In the genomic region with DNA sequence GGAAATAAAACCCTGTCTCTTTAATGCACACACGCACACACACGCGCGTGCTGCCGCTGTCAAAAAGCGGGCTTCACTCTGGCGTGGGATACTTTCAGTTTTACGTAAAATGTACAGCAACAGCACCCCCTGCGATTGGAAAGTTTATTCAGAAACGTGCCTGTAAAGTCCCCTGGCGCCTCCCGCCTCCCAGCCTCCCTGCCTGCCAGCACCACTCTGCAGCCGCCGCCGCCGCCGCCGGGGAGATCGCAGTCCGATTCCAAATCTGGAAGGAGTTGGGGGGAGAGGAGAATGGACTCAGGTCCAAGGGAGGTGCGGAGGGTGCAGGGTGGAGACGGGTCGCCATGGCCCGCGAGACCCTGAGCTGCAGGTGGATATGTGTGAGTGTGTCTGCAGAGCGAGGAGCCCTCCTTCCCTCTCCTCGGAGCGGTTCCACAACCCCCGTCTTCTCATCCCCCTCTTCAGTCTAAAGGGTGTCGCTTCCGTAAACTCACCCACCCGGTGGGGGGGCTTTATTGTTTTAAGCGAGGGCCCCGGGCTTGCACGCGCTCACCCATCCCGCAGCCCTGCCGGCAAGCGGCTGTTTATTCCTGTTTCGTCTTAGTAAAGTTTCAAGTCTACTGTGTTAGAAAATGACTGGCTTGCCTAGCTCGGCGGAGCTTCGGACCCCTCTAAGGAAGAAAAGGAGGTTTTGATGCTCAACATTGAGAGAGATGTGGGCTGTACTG, we compare ENCODE assay signal across 1 cellular context.
A peak's percentile ranks its signal among the peaks of the same experiment; 100 is the strongest.
TF ChIP-seq lines count a peak whose summit lies in the region.

No MANE protein-coding gene starts in this region.

TF ChIP-seq in HepG2, 621 proteins besides CTCF, POLR2A, EP300 and RAD21 (continued from another document and continues in another):
- TF ChIP-seq, protein P1, sequence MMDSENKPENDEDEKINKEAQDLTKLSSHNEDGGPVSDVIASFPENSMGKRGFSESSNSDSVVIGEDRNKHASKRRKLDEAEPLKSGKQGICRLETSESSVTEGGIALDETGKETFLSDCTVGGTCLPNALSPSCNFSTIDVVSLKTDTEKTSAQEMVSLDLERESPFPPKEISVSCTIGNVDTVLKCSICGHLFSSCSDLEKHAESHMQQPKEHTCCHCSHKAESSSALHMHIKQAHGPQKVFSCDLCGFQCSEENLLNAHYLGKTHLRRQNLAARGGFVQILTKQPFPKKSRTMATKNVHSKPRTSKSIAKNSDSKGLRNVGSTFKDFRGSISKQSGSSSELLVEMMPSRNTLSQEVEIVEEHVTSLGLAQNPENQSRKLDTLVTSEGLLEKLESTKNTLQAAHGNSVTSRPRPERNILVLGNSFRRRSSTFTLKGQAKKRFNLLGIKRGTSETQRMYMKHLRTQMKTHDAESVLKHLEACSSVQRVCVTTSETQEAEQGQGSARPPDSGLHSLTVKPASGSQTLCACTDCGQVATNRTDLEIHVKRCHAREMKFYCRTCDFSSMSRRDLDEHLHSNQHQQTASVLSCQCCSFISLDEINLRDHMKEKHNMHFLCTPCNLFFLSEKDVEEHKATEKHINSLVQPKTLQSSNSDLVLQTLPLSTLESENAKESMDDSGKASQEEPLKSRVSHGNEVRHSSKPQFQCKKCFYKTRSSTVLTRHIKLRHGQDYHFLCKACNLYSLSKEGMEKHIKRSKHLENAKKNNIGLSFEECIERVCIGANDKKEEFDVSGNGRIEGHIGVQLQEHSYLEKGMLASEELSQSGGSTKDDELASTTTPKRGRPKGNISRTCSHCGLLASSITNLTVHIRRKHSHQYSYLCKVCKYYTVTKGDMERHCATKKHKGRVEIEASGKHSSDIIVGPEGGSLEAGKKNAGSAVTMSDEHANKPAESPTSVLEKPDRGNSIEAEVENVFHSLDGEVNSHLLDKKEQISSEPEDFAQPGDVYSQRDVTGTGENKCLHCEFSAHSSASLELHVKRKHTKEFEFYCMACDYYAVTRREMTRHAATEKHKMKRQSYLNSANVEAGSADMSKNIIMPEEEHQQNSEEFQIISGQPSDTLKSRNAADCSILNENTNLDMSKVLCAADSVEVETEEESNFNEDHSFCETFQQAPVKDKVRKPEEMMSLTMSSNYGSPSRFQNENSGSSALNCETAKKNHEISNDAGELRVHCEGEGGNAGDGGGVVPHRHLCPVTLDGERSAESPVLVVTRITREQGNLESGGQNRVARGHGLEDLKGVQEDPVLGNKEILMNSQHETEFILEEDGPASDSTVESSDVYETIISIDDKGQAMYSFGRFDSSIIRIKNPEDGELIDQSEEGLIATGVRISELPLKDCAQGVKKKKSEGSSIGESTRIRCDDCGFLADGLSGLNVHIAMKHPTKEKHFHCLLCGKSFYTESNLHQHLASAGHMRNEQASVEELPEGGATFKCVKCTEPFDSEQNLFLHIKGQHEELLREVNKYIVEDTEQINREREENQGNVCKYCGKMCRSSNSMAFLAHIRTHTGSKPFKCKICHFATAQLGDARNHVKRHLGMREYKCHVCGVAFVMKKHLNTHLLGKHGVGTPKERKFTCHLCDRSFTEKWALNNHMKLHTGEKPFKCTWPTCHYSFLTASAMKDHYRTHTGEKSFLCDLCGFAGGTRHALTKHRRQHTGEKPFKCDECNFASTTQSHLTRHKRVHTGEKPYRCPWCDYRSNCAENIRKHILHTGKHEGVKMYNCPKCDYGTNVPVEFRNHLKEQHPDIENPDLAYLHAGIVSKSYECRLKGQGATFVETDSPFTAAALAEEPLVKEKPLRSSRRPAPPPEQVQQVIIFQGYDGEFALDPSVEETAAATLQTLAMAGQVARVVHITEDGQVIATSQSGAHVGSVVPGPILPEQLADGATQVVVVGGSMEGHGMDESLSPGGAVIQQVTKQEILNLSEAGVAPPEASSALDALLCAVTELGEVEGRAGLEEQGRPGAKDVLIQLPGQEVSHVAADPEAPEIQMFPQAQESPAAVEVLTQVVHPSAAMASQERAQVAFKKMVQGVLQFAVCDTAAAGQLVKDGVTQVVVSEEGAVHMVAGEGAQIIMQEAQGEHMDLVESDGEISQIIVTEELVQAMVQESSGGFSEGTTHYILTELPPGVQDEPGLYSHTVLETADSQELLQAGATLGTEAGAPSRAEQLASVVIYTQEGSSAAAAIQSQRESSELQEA (CRISPR knock-in tag; IDR thresholded peaks at IDR 0.05; ENCODE audit: not compliant biosample characterization), result no peak
- peak; percentile 37; the same call in 1 of the 2 replicates for TF ChIP-seq ZNF605 (CRISPR knock-in tag; IDR thresholded peaks at IDR 0.05)
- no peak for TF ChIP-seq ZNF256 (CRISPR knock-in tag; conservative IDR thresholded peaks at IDR 0.05)
- TF ChIP-seq NFYC (CRISPR knock-in tag; IDR thresholded peaks at IDR 0.05), result no peak
- TF ChIP-seq NFE2L1 (CRISPR knock-in tag; IDR thresholded peaks at IDR 0.05; ENCODE audit: borderline replicate concordance), result no peak
- no peak for TF ChIP-seq MIER3 (CRISPR knock-in tag; IDR thresholded peaks at IDR 0.05; ENCODE audit: borderline replicate concordance)
- TF ChIP-seq, protein P2, sequence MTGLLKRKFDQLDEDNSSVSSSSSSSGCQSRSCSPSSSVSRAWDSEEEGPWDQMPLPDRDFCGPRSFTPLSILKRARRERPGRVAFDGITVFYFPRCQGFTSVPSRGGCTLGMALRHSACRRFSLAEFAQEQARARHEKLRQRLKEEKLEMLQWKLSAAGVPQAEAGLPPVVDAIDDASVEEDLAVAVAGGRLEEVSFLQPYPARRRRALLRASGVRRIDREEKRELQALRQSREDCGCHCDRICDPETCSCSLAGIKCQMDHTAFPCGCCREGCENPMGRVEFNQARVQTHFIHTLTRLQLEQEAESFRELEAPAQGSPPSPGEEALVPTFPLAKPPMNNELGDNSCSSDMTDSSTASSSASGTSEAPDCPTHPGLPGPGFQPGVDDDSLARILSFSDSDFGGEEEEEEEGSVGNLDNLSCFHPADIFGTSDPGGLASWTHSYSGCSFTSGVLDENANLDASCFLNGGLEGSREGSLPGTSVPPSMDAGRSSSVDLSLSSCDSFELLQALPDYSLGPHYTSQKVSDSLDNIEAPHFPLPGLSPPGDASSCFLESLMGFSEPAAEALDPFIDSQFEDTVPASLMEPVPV (CRISPR knock-in tag; IDR thresholded peaks at IDR 0.05), result no peak
- TF ChIP-seq ZNF431 (CRISPR knock-in tag; IDR thresholded peaks at IDR 0.05; ENCODE audit: borderline replicate concordance, low read depth), result no peak
- TF ChIP-seq KAT2B (IDR thresholded peaks at IDR 0.05; ENCODE audit: borderline replicate concordance, low read depth, low read length), result no peak
- TF ChIP-seq NAIF1 (CRISPR knock-in tag; IDR thresholded peaks at IDR 0.05; ENCODE audit: borderline replicate concordance), result peak; percentile 89
- TF ChIP-seq ZHX2 (IDR thresholded peaks at IDR 0.05; ENCODE audit: low read depth), result no peak
- TF ChIP-seq ZHX2 (CRISPR knock-in tag; IDR thresholded peaks at IDR 0.05; ENCODE audit: borderline replicate concordance), result no peak
- TF ChIP-seq STAG1 (CRISPR knock-in tag; IDR thresholded peaks at IDR 0.05), result peak; percentile 65
- TF ChIP-seq KDM2A (CRISPR knock-in tag; IDR thresholded peaks at IDR 0.05; ENCODE audit: borderline replicate concordance, low read depth), result peak; percentile 42; the same call in 1 of the 2 replicates
- TF ChIP-seq ZFP36 (IDR thresholded peaks at IDR 0.05; ENCODE audit: borderline replicate concordance, low read depth, low read length, partially characterized antibody), result no peak
- no peak for TF ChIP-seq ZNF292 (CRISPR knock-in tag; IDR thresholded peaks at IDR 0.05; ENCODE audit: borderline replicate concordance, low read depth)
- 0 out of 2 replicates have a peak, but pooled peaks have one; percentile 16 for TF ChIP-seq ZNF547 (CRISPR knock-in tag; IDR thresholded peaks at IDR 0.05)
- TF ChIP-seq, protein P3, sequence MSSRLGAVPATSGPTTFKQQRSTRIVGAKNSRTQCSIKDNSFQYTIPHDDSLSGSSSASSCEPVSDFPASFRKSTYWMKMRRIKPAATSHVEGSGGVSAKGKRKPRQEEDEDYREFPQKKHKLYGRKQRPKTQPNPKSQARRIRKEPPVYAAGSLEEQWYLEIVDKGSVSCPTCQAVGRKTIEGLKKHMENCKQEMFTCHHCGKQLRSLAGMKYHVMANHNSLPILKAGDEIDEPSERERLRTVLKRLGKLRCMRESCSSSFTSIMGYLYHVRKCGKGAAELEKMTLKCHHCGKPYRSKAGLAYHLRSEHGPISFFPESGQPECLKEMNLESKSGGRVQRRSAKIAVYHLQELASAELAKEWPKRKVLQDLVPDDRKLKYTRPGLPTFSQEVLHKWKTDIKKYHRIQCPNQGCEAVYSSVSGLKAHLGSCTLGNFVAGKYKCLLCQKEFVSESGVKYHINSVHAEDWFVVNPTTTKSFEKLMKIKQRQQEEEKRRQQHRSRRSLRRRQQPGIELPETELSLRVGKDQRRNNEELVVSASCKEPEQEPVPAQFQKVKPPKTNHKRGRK (CRISPR knock-in tag; IDR thresholded peaks at IDR 0.05), result no peak
- no peak for TF ChIP-seq ZFP62 (CRISPR knock-in tag; IDR thresholded peaks at IDR 0.05)
- peak; percentile 23 for TF ChIP-seq U2AF1 (optimal IDR thresholded peaks at IDR 0.05; ENCODE audit: low read depth, low read length)
- no peak for TF ChIP-seq ZNF616 (CRISPR knock-in tag; IDR thresholded peaks at IDR 0.05; ENCODE audit: low read depth)
- TF ChIP-seq ZNF546 (CRISPR knock-in tag; conservative IDR thresholded peaks at IDR 0.05), result no peak
- TF ChIP-seq KLF9 (CRISPR knock-in tag; IDR thresholded peaks at IDR 0.05; ENCODE audit: low read depth), result no peak
- no peak for TF ChIP-seq GATAD1 (CRISPR knock-in tag; IDR thresholded peaks at IDR 0.05)
- TF ChIP-seq GFI1 (CRISPR knock-in tag; IDR thresholded peaks at IDR 0.05; ENCODE audit: borderline replicate concordance), result 0 out of 2 replicates have a peak, but pooled peaks have one; percentile 10
- no peak for TF ChIP-seq CAMTA2 (CRISPR knock-in tag; IDR thresholded peaks at IDR 0.05; ENCODE audit: borderline replicate concordance)
- no peak for TF ChIP-seq AHR (CRISPR knock-in tag; IDR thresholded peaks at IDR 0.05)
- no peak for TF ChIP-seq ZNF274 (CRISPR knock-in tag; IDR thresholded peaks at IDR 0.05)
- TF ChIP-seq MEIS2 (CRISPR knock-in tag; IDR thresholded peaks at IDR 0.05), result no peak
- TF ChIP-seq ZNF225 (CRISPR knock-in tag; IDR thresholded peaks at IDR 0.05), result no peak
- no peak for TF ChIP-seq FUBP1 (CRISPR knock-in tag; IDR thresholded peaks at IDR 0.05; ENCODE audit: borderline replicate concordance)
- TF ChIP-seq ZBTB20 (CRISPR knock-in tag; IDR thresholded peaks at IDR 0.05; ENCODE audit: borderline replicate concordance, low read depth), result no peak
- no peak for TF ChIP-seq ZNF251 (CRISPR knock-in tag; IDR thresholded peaks at IDR 0.05)
- TF ChIP-seq CC2D1A (CRISPR knock-in tag; IDR thresholded peaks at IDR 0.05), result no peak
- TF ChIP-seq, protein P4, sequence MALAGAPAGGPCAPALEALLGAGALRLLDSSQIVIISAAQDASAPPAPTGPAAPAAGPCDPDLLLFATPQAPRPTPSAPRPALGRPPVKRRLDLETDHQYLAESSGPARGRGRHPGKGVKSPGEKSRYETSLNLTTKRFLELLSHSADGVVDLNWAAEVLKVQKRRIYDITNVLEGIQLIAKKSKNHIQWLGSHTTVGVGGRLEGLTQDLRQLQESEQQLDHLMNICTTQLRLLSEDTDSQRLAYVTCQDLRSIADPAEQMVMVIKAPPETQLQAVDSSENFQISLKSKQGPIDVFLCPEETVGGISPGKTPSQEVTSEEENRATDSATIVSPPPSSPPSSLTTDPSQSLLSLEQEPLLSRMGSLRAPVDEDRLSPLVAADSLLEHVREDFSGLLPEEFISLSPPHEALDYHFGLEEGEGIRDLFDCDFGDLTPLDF (CRISPR knock-in tag; IDR thresholded peaks at IDR 0.05), result no peak
- no peak for TF ChIP-seq ZNF282 (IDR thresholded peaks at IDR 0.05; ENCODE audit: partially characterized antibody)
- no peak for TF ChIP-seq MXD3 (CRISPR knock-in tag; IDR thresholded peaks at IDR 0.05)
